13 cellular contexts compared by ENCODE assay signal in the genomic region with DNA sequence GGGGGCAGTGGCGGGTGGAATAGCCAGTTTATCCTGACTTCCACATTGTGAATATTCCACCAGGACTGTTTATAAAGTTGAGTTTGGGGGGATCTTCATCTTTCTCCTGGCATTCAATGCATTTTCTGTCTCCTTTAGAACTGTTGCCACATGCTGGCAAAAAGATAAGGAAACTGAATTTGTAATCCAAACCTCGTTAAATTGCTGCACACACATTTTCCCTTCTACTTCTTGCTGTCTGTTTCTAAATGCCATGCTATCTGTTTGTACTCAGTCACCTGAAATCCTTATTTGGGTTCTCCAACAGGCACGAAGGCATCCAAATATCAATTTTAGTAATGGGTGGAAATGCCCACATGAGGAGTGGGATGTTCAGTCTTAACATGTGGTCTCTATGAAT.
DNase-seq lines count a peak whose midpoint lies in the region; ATAC-seq and TF ChIP-seq lines count a peak whose summit lies in the region.
"Had no signal": no experiment of that assay in that cellular context is flagged by ENCODE, and none has a peak within 500 bp of the region (broad histone marks: within the 10 kb centered on the region; RNA-seq: fewer than 3 reads in every experiment).

No MANE protein-coding gene starts in this region.

- no peaks in the 10 kb centered on the region for H3K79me2 ChIP-seq in SK-N-SH (ENCODE audit: insufficient read depth)

- peak overlapping the region; percentile 49; the same call in 1 of the 2 replicates for H2AFZ ChIP-seq in SK-N-SH (ENCODE audit: low read depth)

- peaks cover 32% of the 10 kb centered on the region for H3F3A ChIP-seq in SK-N-SH (replicated peaks; ENCODE audit: insufficient read depth)

- H3K4me1 Mint-ChIP-seq in T-cell: peaks cover 0 to 6% (median 0%) of the 10 kb centered on the region in 3 donors
- H3K4me1 Mint-ChIP-seq: stimulated activated effector memory CD8-positive, alpha-beta T cell treated with anti-CD3 and anti-CD28 coated beads, Interleukin-12 subunit alpha, Interleukin-12 subunit beta, amount 100 ng/mL, for 72 hours had no signal

- H3K36me3 Mint-ChIP-seq in T-cell: no peaks in the 10 kb centered on the region
- H3K36me3 Mint-ChIP-seq: stimulated activated effector memory CD8-positive, alpha-beta T cell treated with anti-CD3 and anti-CD28 coated beads, Interleukin-12 subunit alpha, Interleukin-12 subunit beta, amount 100 ng/mL, for 72 hours had no signal

- no peak for TF ChIP-seq POLR2A in sigmoid colon (IDR thresholded peaks at IDR 0.05)

- no peak for TF ChIP-seq RAD21 in SK-N-SH (IDR thresholded peaks at IDR 0.05; ENCODE audit: low read length)

- intact Hi-C loops in sigmoid colon (cut with DNase I): loop anchor here (2.0 to 5.0 kb wide), 2 partner anchors 119 to 179 kb away; no protein-coding TSS in a partner anchor

- H3K36me3 ChIP-seq in BLaER1: no peaks in the 10 kb centered on the region
- no peaks in the 10 kb centered on the region for H3K36me3 ChIP-seq in SK-N-SH (replicated peaks in 1 of 2; ENCODE audit: control insufficient read depth in 1 of 2, insufficient read depth in 2 of 2, low read length in 1 of 2)
- H3K36me3 ChIP-seq in right atrium auricular region: no peaks in the 10 kb centered on the region
- no peaks in the 10 kb centered on the region for H3K36me3 ChIP-seq in sigmoid colon

- H4K20me1 ChIP-seq in BLaER1 (no peaks in the 10 kb centered on the region), SK-N-SH (ENCODE audit: insufficient read depth) (no peaks in the 10 kb centered on the region)

- TF ChIP-seq EP300 in SK-N-SH (IDR thresholded peaks at IDR 0.05; ENCODE audit: borderline replicate concordance in 1 of 2, low read depth in 1 of 2, low read length in 1 of 2): no peak
- TF ChIP-seq EP300 in sigmoid colon (IDR thresholded peaks at IDR 0.05): no peak

- ATAC-seq in HG03457 (IDR thresholded peaks at IDR 0.05; ENCODE audit: unreplicated experiment) (no peak), T-cell (replicated peaks in 1 of 4) (no peak)
- ATAC-seq: stimulated activated effector memory CD8-positive, alpha-beta T cell treated with anti-CD3 and anti-CD28 coated beads, Interleukin-12 subunit alpha, Interleukin-12 subunit beta, amount 100 ng/mL, for 72 hours had no signal

- H3K27me3 ChIP-seq in BLaER1 (no peaks in the 10 kb centered on the region), SK-N-SH (ENCODE audit: insufficient read depth) (no peaks in the 10 kb centered on the region), right atrium auricular region (no peaks in the 10 kb centered on the region), sigmoid colon (no peaks in the 10 kb centered on the region)

- DNase-seq in SK-N-SH: no peak
- DNase-seq in right atrium auricular region (ENCODE audit: low spot score): no peak
- DNase-seq in sigmoid colon: no peak
- DNase-seq in activated gamma-delta T cell treated with Interleukin-2 at 50 U/mL for 16 hours: no peak
- DNase-seq in T-cell: no peak
- DNase-seq in DMS153 treated with DMSO at 0.1 percent for 48 hours (lab: John Stamatoyannopoulos, UW; ENCODE audit: unreplicated experiment): no peak
- DNase-seq: activated effector memory CD4-positive, alpha-beta T cell treated with anti-CD3 and anti-CD28 coated beads, Interleukin-2, amount 50 U/mL, for 16 hours; NCI-H1930; stimulated activated CD4-positive, alpha-beta T cell treated with anti-CD3 and anti-CD28 coated beads, Interleukin-12 subunit alpha, Interleukin-12 subunit beta, amount 100 ng/mL, for 4 hours had no signal

- H3K27ac ChIP-seq in BLaER1 (peak overlapping the region; percentile 96), SK-N-SH (ENCODE audit: low read depth in 2 of 2, low read length in 1 of 2) (peak overlapping the region; percentile 43 to 100; a peak in 3 of 4 replicates), right atrium auricular region (peak overlapping the region; percentile 86 to 95), sigmoid colon (peak overlapping the region; percentile 82 to 90 (median 89))

- H3K4me2 ChIP-seq in BLaER1 (peak overlapping the region; percentile 90), SK-N-SH (peak overlapping the region; percentile 56)

- H3K9me2 ChIP-seq in SK-N-SH: no peaks in the 10 kb centered on the region

- peaks cover 87% of the 10 kb centered on the region for H3K4me1 ChIP-seq in BLaER1
- peaks cover 0 to 41% of the 10 kb centered on the region in 2 experiments; a peak in 3 of 4 replicates for H3K4me1 ChIP-seq in SK-N-SH (ENCODE audit: control insufficient read depth in 1 of 2, insufficient read depth in 2 of 2, low read depth in 1 of 2, low read length in 1 of 2)
- peaks cover 0 to 40% of the 10 kb centered on the region in 2 donors for H3K4me1 ChIP-seq in right atrium auricular region
- peaks cover 0 to 46% (median 39%) of the 10 kb centered on the region in 4 donors for H3K4me1 ChIP-seq in sigmoid colon

- no peaks in the 10 kb centered on the region for H3K9me3 Mint-ChIP-seq in T-cell
- H3K9me3 Mint-ChIP-seq: stimulated activated effector memory CD8-positive, alpha-beta T cell treated with anti-CD3 and anti-CD28 coated beads, Interleukin-12 subunit alpha, Interleukin-12 subunit beta, amount 100 ng/mL, for 72 hours had no signal

- WGBS in SK-N-SH (ENCODE audit: low lambda C conversion rate): 14% methylated on average over 3 of the region's 3 CpGs
- 46 to 63% methylated on average over 3 of the region's 3 CpGs for WGBS in sigmoid colon, 2 donors

- H3K9ac ChIP-seq in BLaER1: peak overlapping the region; percentile 86
- peak overlapping the region; percentile 85 for H3K9ac ChIP-seq in SK-N-SH

- TF ChIP-seq CTCF in SK-N-SH (IDR thresholded peaks at IDR 0.05) (no peak), right atrium auricular region (IDR thresholded peaks at IDR 0.05) (no peak), sigmoid colon (IDR thresholded peaks at IDR 0.05) (no peak)

- CTCF ChIA-PET in SK-N-SH (lab: Yijun Ruan, JAX) (no interaction called here), T-cell (lab: Charles Lee) (no interaction called here)

- H3K4me3 Mint-ChIP-seq in T-cell: no peak overlapping the region
- H3K4me3 Mint-ChIP-seq: stimulated activated effector memory CD8-positive, alpha-beta T cell treated with anti-CD3 and anti-CD28 coated beads, Interleukin-12 subunit alpha, Interleukin-12 subunit beta, amount 100 ng/mL, for 72 hours; WTC11 had no signal

- H3K27me3 Mint-ChIP-seq in T-cell: peaks cover 6 to 22% of the 10 kb centered on the region in 2 donors

- peaks cover 15% of the 10 kb centered on the region; the same call in 1 of the 2 replicates for H3K9me3 ChIP-seq in BLaER1
- H3K9me3 ChIP-seq in SK-N-SH: no peaks in the 10 kb centered on the region
- H3K9me3 ChIP-seq in right atrium auricular region: no peaks in the 10 kb centered on the region
- H3K9me3 ChIP-seq in sigmoid colon: no peaks in the 10 kb centered on the region

- H3K4me3 ChIP-seq in BLaER1 (peak overlapping the region; percentile 58), SK-N-SH (ENCODE audit: low read depth in 2 of 2, low read length in 1 of 2) (peak overlapping the region in 1 of 2 experiments; percentile 12; a peak in 1 of 4 replicates), right atrium auricular region (no peak overlapping the region), sigmoid colon (peak overlapping the region in 1 of 4 donors; percentile 3)

- POLR2A ChIA-PET in SK-N-SH (lab: Yijun Ruan, JAX): no interaction called here
- POLR2A ChIA-PET in T-cell (lab: Charles Lee): no interaction called here

- no peak overlapping the region for H3K27ac Mint-ChIP-seq in T-cell
- H3K27ac Mint-ChIP-seq: stimulated activated effector memory CD8-positive, alpha-beta T cell treated with anti-CD3 and anti-CD28 coated beads, Interleukin-12 subunit alpha, Interleukin-12 subunit beta, amount 100 ng/mL, for 72 hours; WTC11 had no signal

TF ChIP-seq in SK-N-SH, 30 proteins besides CTCF, POLR2A, EP300 and RAD21:
- no peak for TF ChIP-seq SIN3A (IDR thresholded peaks at IDR 0.05; ENCODE audit: borderline replicate concordance, low read depth, low read length)
- no peak for TF ChIP-seq POLR2AphosphoS5 (IDR thresholded peaks at IDR 0.05; ENCODE audit: low read depth, low read length)
